ENCODE assay signal across 27 cellular contexts in genomic region chr1:23322770-23323169, GRCh38.
"Had no signal": no experiment of that assay in that cellular context is flagged by ENCODE, and none has a peak within 500 bp of the region (broad histone marks: within the 10 kb centered on the region; RNA-seq: fewer than 3 reads in every experiment).

No MANE protein-coding gene starts in this region.

- H3K4me2 ChIP-seq: neural progenitor cell had no signal

- H3K9ac ChIP-seq: neural progenitor cell had no signal

- H3K4me3 ChIP-seq: esophagus squamous epithelium, gastrocnemius medialis, neural progenitor cell, prostate gland, spleen, thyroid gland, upper lobe of right lung had no signal

- H3K4me3 Mint-ChIP-seq: activated CD4-positive, alpha-beta memory T cell treated with anti-CD3 and anti-CD28 coated beads, Interleukin-2, amount 10 ng/mL, durations not matched to agents 7 days and 5 days; activated naive CD8-positive, alpha-beta T cell treated with anti-CD3 and anti-CD28 coated beads, Interleukin-2, amount 10 ng/mL, durations not matched to agents 7 days and 5 days; activated T-cell treated with anti-CD3 and anti-CD28 coated beads, Interleukin-2, amount 50 U/mL, for 4 hours; endodermal cell; naive B cell; neural progenitor cell; stimulated activated naive CD8-positive, alpha-beta T cell treated with anti-CD3 and anti-CD28 coated beads, Interleukin-15, Interleukin-2, amounts not matched to agents 100 ng/mL and 50 ng/mL, for 24 hours; T-helper 1 cell treated with Interleukin-12 subunit alpha and Interleukin-12 subunit beta and Interleukin-4 antibody, amounts not matched to agents 30 μg/mL and 1 μg/mL, for 36 hours had no signal

- H3K9me3 Mint-ChIP-seq: activated CD4-positive, alpha-beta memory T cell treated with anti-CD3 and anti-CD28 coated beads, Interleukin-2, amount 10 ng/mL, durations not matched to agents 7 days and 5 days; activated naive CD8-positive, alpha-beta T cell treated with anti-CD3 and anti-CD28 coated beads, Interleukin-2, amount 10 ng/mL, durations not matched to agents 7 days and 5 days; activated T-cell treated with anti-CD3 and anti-CD28 coated beads, Interleukin-2, amount 50 U/mL, for 4 hours; activated T-helper 2 cell treated with anti-CD3 and anti-CD28 coated beads, Interferon-gamma antibody, Interleukin-2, Interleukin-4, amounts not matched to agents 10 μg/mL and 5 μg/mL and 100 μg/mL, durations not matched to agents 14 hours and 24 hours and 36 hours; endodermal cell; naive B cell; neural progenitor cell; stimulated activated naive CD8-positive, alpha-beta T cell treated with anti-CD3 and anti-CD28 coated beads, Interleukin-15, Interleukin-2, amounts not matched to agents 100 ng/mL and 50 ng/mL, for 24 hours; T-helper 1 cell treated with Interleukin-12 subunit alpha and Interleukin-12 subunit beta and Interleukin-4 antibody, amounts not matched to agents 30 μg/mL and 1 μg/mL, for 36 hours had no signal

- H3K4me1 Mint-ChIP-seq: endodermal cell, neural progenitor cell had no signal

- H3K27me3 Mint-ChIP-seq: activated CD4-positive, alpha-beta memory T cell treated with anti-CD3 and anti-CD28 coated beads, Interleukin-2, amount 10 ng/mL, durations not matched to agents 7 days and 5 days; activated naive CD8-positive, alpha-beta T cell treated with anti-CD3 and anti-CD28 coated beads, Interleukin-2, amount 10 ng/mL, durations not matched to agents 7 days and 5 days; naive B cell; stimulated activated naive CD8-positive, alpha-beta T cell treated with anti-CD3 and anti-CD28 coated beads, Interleukin-15, Interleukin-2, amounts not matched to agents 100 ng/mL and 50 ng/mL, for 24 hours had no signal

- H3K27ac Mint-ChIP-seq: activated CD4-positive, alpha-beta memory T cell treated with anti-CD3 and anti-CD28 coated beads, Interleukin-2, amount 10 ng/mL, durations not matched to agents 7 days and 5 days; activated naive CD8-positive, alpha-beta T cell treated with anti-CD3 and anti-CD28 coated beads, Interleukin-2, amount 10 ng/mL, durations not matched to agents 7 days and 5 days; activated T-helper 2 cell treated with anti-CD3 and anti-CD28 coated beads, Interferon-gamma antibody, Interleukin-2, Interleukin-4, amounts not matched to agents 10 μg/mL and 5 μg/mL and 100 μg/mL, durations not matched to agents 14 hours and 24 hours and 36 hours; endodermal cell; neural progenitor cell; stimulated activated naive CD8-positive, alpha-beta T cell treated with anti-CD3 and anti-CD28 coated beads, Interleukin-15, Interleukin-2, amounts not matched to agents 100 ng/mL and 50 ng/mL, for 24 hours; T-helper 1 cell treated with Interleukin-12 subunit alpha and Interleukin-12 subunit beta and Interleukin-4 antibody, amounts not matched to agents 30 μg/mL and 1 μg/mL, for 36 hours had no signal

- H3K36me3 ChIP-seq: prostate gland had no signal

- DNase-seq: activated CD4-positive, alpha-beta memory T cell treated with anti-CD3 and anti-CD28 coated beads, Interleukin-2, amount 10 ng/mL, durations not matched to agents 7 days and 5 days; activated CD4-positive, alpha-beta T cell treated with anti-CD3 and anti-CD28 coated beads for 48 hours; activated CD4-positive, CD25-positive, alpha-beta regulatory T cell; activated naive CD4-positive, alpha-beta T cell; activated naive CD8-positive, alpha-beta T cell treated with anti-CD3 and anti-CD28 coated beads, Interleukin-2, amount 10 ng/mL, durations not matched to agents 7 days and 5 days; activated T-cell treated with anti-CD3 and anti-CD28 coated beads, Interleukin-2, amount 50 U/mL, for 4 hours; amygdala; cerebellar nuclear complex; cortex of kidney; endodermal cell; esophagus squamous epithelium; gastrocnemius medialis; hippocampal formation; islet precursor cell; left colon; mesendoderm; naive B cell; spleen; stimulated activated CD4-positive, alpha-beta T cell treated with anti-CD3 and anti-CD28 coated beads, Interleukin-4, amount 100 ng/mL, for 24 hours; substantia nigra; thyroid gland; upper lobe of right lung had no signal

- H3K9me3 ChIP-seq: esophagus squamous epithelium, gastrocnemius medialis, prostate gland, spleen, thyroid gland, upper lobe of right lung had no signal

- H2AFZ ChIP-seq: neural progenitor cell had no signal

- ATAC-seq: activated T-cell treated with anti-CD3 and anti-CD28 coated beads, Interleukin-2, amount 50 U/mL, for 4 hours; gastrocnemius medialis; left colon; upper lobe of right lung had no signal

- H3K27me3 ChIP-seq: esophagus squamous epithelium, gastrocnemius medialis, neural progenitor cell, spleen, thyroid gland, upper lobe of right lung had no signal

- H3K27ac ChIP-seq: esophagus squamous epithelium, gastrocnemius medialis, neural progenitor cell, prostate gland, spleen, thyroid gland, upper lobe of right lung had no signal

- H3K4me1 ChIP-seq: esophagus squamous epithelium, neural progenitor cell, prostate gland, thyroid gland, upper lobe of right lung had no signal
